In the genomic region with DNA sequence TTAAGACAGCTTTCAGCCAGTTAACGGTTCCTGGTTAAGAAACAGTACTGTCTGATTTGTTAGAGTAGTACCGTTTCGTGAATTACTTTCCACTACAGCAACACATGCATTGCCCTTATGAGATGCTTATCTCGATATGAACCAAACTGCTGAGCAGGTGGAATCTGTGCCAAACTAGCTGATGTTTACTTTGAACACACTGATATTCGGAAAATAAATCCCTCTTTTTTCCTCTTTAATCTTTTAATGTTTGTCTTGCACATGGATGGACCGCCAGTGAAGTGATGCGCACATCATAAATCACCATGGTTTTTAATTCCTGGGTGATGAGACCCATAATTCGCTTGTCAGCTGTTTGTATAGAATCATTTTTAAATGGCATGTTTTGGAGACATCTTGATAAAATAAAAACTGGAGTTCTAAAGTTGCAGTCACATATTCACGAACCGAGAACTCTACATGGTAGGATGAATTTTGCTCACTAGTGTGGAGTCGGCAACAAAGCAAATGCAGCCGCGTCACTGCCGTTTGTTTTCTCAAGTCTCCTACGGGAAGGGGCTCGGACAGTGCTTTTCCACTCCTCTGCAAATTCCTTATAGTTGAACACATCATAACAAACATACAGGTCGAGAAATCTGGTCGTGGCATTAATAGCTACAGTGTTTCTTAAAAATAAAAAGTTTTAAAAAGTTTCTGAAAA, we compare ENCODE assay signal across 8 cellular contexts. TPM values are rescaled to one million over a fixed set of nuclear protein-coding genes. Genes with fewer than 3 reads are reported as not detected.
DNase-seq lines count a peak whose midpoint lies in the region; ATAC-seq and TF ChIP-seq lines count a peak whose summit lies in the region.

No MANE protein-coding gene starts in this region.

- H3K9ac ChIP-seq in endocrine pancreas (ENCODE audit: control insufficient read depth, insufficient read depth, low read length), result no peak overlapping the region

- DNase-seq in activated naive CD4-positive, alpha-beta T cell treated with anti-CD3 and anti-CD28 coated beads for 36 hours, result no peak
- no peak for DNase-seq in activated naive CD4-positive, alpha-beta T cell treated with anti-CD3 and anti-CD28 coated beads, Interleukin-2, amount 50 U/mL, for 16 hours
- DNase-seq in RKO (ENCODE audit: low spot score), result peak; percentile 17
- no peak for DNase-seq in spleen
- DNase-seq in lower leg skin (ENCODE audit: low spot score in 2 of 2), result no peak

- H3K36me3 ChIP-seq in endocrine pancreas (ENCODE audit: control insufficient read depth, insufficient read depth, low read length), result no peaks in the 10 kb centered on the region
- no peaks in the 10 kb centered on the region for H3K36me3 ChIP-seq in spleen

- TF ChIP-seq CTCF in spleen (IDR thresholded peaks at IDR 0.05 in 8 of 11, conservative IDR thresholded peaks at IDR 0.05 in 3 of 11), result no peak
- TF ChIP-seq CTCF in lower leg skin (IDR thresholded peaks at IDR 0.05), result no peak

- TF ChIP-seq POLR2A in spleen (IDR thresholded peaks at IDR 0.05) (no peak), lower leg skin (IDR thresholded peaks at IDR 0.05) (no peak)

- no peak overlapping the region for H3K27ac ChIP-seq in spleen

- no peak overlapping the region for H3K27ac Mint-ChIP-seq in activated naive CD4-positive, alpha-beta T cell treated with anti-CD3 and anti-CD28 coated beads for 36 hours

- no peaks in the 10 kb centered on the region for H3K27me3 ChIP-seq in endocrine pancreas (ENCODE audit: control insufficient read depth, insufficient read depth, low read length)
- peaks cover 2 to 90% (median 67%) of the 10 kb centered on the region in 7 donors for H3K27me3 ChIP-seq in spleen (replicated peaks in 1 of 7)

- H3K4me1 ChIP-seq in endocrine pancreas (ENCODE audit: control insufficient read depth, insufficient read depth, low read length) (no peaks in the 10 kb centered on the region), spleen (peaks cover 9 to 40% (median 27%) of the 10 kb centered on the region in 6 donors)

- no peaks in the 10 kb centered on the region for H3K36me3 Mint-ChIP-seq in activated naive CD4-positive, alpha-beta T cell treated with anti-CD3 and anti-CD28 coated beads for 36 hours (ENCODE audit: low read depth)

- H3K4me1 Mint-ChIP-seq in activated naive CD4-positive, alpha-beta T cell treated with anti-CD3 and anti-CD28 coated beads for 36 hours (ENCODE audit: low read depth), result peaks cover 8% of the 10 kb centered on the region

- H3K9me3 Mint-ChIP-seq in activated naive CD4-positive, alpha-beta T cell treated with anti-CD3 and anti-CD28 coated beads for 36 hours, result no peaks in the 10 kb centered on the region

- H3K4me3 Mint-ChIP-seq in activated naive CD4-positive, alpha-beta T cell treated with anti-CD3 and anti-CD28 coated beads for 36 hours, result peak overlapping the region; percentile 52

- no peak for ATAC-seq in HG03280 (IDR thresholded peaks at IDR 0.05; ENCODE audit: unreplicated experiment)
- no peak for ATAC-seq in GM21717 (IDR thresholded peaks at IDR 0.05; ENCODE audit: unreplicated experiment)

- 26 to 36% (median 30%) methylated on average over 18 of the region's 18 CpGs for WGBS in spleen, 5 donors
- WGBS in lower leg skin, 2 donors, result 19 to 31% methylated on average over 18 of the region's 18 CpGs

- no peaks in the 10 kb centered on the region for H3K9me3 ChIP-seq in endocrine pancreas (ENCODE audit: control insufficient read depth, low read length)
- no peaks in the 10 kb centered on the region for H3K9me3 ChIP-seq in spleen

- H3K4me3 ChIP-seq in endocrine pancreas (ENCODE audit: control insufficient read depth, insufficient read depth, low read length) (peak overlapping the region; percentile 58), spleen (peak overlapping the region in 6 of 8 donors; percentile 54 to 89 (median 61)), lower leg skin (ENCODE audit: low read depth, poor library complexity, severe bottlenecking) (no peak overlapping the region)

- CTCF ChIA-PET in activated naive CD4-positive, alpha-beta T cell treated with anti-CD3 and anti-CD28 coated beads for 36 hours (lab: Charles Lee), result interaction anchor here (0.6 to 2.9 kb wide), 6 partner anchors 23 to 69 kb away, joined by 3 to 11 read pairs (median 4); no protein-coding TSS in a partner anchor

- peaks cover 44% of the 10 kb centered on the region for H3K27me3 Mint-ChIP-seq in activated naive CD4-positive, alpha-beta T cell treated with anti-CD3 and anti-CD28 coated beads for 36 hours (ENCODE audit: low read depth)

- intact Hi-C loops in activated naive CD4-positive, alpha-beta T cell treated with anti-CD3 and anti-CD28 coated beads for 36 hours (cut with micrococcal nuclease), result loop anchor here (2.0 to 10.0 kb wide), 3 partner anchors 377 to 1007 kb away; a partner anchor contains a TSS
- intact Hi-C loops in spleen (cut with DNase I; ENCODE audit: low total_unique reads), result no loop called here
- intact Hi-C loops in lower leg skin (cut with DNase I; ENCODE audit: low total_unique reads), result no loop called here

RNA-seq across cellular contexts. Expression of a gene that starts 1.1 kb away (rescaled TPM):
- total RNA-seq in activated naive CD4-positive, alpha-beta T cell treated with anti-CD3 and anti-CD28 coated beads for 36 hours, result under 1 TPM; 0.05 to 0.10 TPM
- total RNA-seq in spleen (under 1 TPM; 0.12 to 0.43 (median 0.26) TPM), lower leg skin (under 1 TPM in 3 of 4 donors, not detected in 1; 0.04 to 0.52 (median 0.32) TPM)
- polyA plus RNA-seq in spleen, result under 1 TPM; 0.15 to 0.26 (median 0.24) TPM

RNA-seq across cellular contexts. Expression of a gene that starts 32.9 kb away (rescaled TPM):
- total RNA-seq in activated naive CD4-positive, alpha-beta T cell treated with anti-CD3 and anti-CD28 coated beads for 36 hours, result under 1 TPM; 0.72 to 0.89 TPM
- total RNA-seq in spleen (under 1 TPM in 3 of 7 donors, not detected in 4; 0.14 to 0.77 (median 0.16) TPM), lower leg skin (100 to 1,000 TPM in 1 of 4 donors, 10 to 100 TPM in 3; 46.7 to 160 (median 63.0) TPM)
- polyA plus RNA-seq in spleen, result under 1 TPM; 0.23 to 0.64 (median 0.24) TPM

Comparison
In these comparisons a context has a peak if more than half of its experiments do, and no peak if none do; other contexts are left out.
1. RNA of a gene that starts 32.9 kb away (total RNA-seq): 46.7 to 160 TPM in lower leg skin; 0.72 to 0.89 TPM in activated naive CD4-positive, alpha-beta T cell treated with anti-CD3 and anti-CD28 coated beads for 36 hours and 0.14 to 0.77 TPM in spleen; every median in the first group is over 10 times any median in the second.